In the genomic region with DNA sequence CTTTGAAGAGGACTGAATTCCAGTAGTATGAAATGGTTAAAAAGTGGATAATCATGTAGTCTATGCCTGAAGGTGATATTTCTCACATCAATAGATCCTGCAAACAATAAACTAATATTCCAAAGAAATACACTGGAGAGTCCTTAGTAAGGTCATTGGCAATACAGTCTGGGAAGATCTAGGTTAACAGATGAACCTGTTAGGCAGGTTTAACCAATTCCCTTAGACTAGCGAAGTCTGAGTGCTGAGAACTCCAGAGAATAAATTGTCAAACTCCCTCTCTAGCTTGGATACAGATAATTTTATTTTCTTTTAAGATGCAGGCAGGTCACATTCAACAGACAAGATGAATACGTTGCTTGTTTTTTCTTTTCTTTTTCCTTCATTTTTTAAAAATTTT, we compare ENCODE assay signal across 23 cellular contexts. TPM values are rescaled to one million over a fixed set of nuclear protein-coding genes. Genes with fewer than 3 reads are reported as not detected.
DNase-seq lines count a peak whose midpoint lies in the region; ATAC-seq and TF ChIP-seq lines count a peak whose summit lies in the region.
"Had no signal": no experiment of that assay in that cellular context is flagged by ENCODE, and none has a peak within 500 bp of the region (broad histone marks: within the 10 kb centered on the region; RNA-seq: fewer than 3 reads in every experiment).

No MANE protein-coding gene starts in this region.

- POLR2A ChIA-PET in RWPE1 (lab: Yijun Ruan, JAX; ENCODE audit: low non-redundant PET), result no interaction called here

- H3K4me3 ChIP-seq in right atrium auricular region, result no peak overlapping the region
- peak overlapping the region; percentile 69 for H3K4me3 ChIP-seq in lower lobe of right lung
- no peak overlapping the region for H3K4me3 ChIP-seq in BE2C (ENCODE audit: low read depth, low read length)
- H3K4me3 ChIP-seq: SK-N-MC had no signal

- CTCF ChIA-PET in RWPE1 (lab: Yijun Ruan, JAX), result interaction anchor here (0.6 to 0.7 kb wide), 2 partner anchors 329 to 445 kb away, joined by 4 to 5 read pairs; no protein-coding TSS in a partner anchor

- H3K27me3 ChIP-seq in right atrium auricular region (no peaks in the 10 kb centered on the region), lower lobe of right lung (ENCODE audit: low read depth) (no peaks in the 10 kb centered on the region), BE2C (no peaks in the 10 kb centered on the region)
- H3K27me3 ChIP-seq: adrenal gland, tibial nerve had no signal

- peaks cover 0 to 41% of the 10 kb centered on the region in 2 donors for H3K4me1 ChIP-seq in right atrium auricular region
- peaks cover 32% of the 10 kb centered on the region for H3K4me1 ChIP-seq in lower lobe of right lung
- H3K4me1 ChIP-seq in BE2C, result no peaks in the 10 kb centered on the region

- H3K36me3 ChIP-seq in right atrium auricular region (no peaks in the 10 kb centered on the region), lower lobe of right lung (no peaks in the 10 kb centered on the region), BE2C (no peaks in the 10 kb centered on the region)
- H3K36me3 ChIP-seq: adrenal gland had no signal

- intact Hi-C loops in Right ventricle myocardium inferior (cut with DNase I), result loop anchor here (5.0 kb wide), 1 partner anchor 106 kb away; the partner anchor contains the start of gene H6PD
- intact Hi-C loops in lower lobe of right lung (cut with DNase I), result no loop called here

- H3K27ac ChIP-seq in right atrium auricular region (peak overlapping the region; percentile 89 to 91), RWPE1 (no peak overlapping the region), lower lobe of right lung (no peak overlapping the region)
- H3K27ac ChIP-seq: SK-N-MC had no signal

- DNase-seq in right atrium auricular region (ENCODE audit: low spot score), result no peak
- no peak for DNase-seq in Right ventricle myocardium inferior (ENCODE audit: missing footprints)
- DNase-seq in RWPE1 (ENCODE audit: low spot score), result peak; percentile 36
- no peak for DNase-seq in lower lobe of right lung
- DNase-seq in amygdala (lab: John Stamatoyannopoulos, UW), result no peak
- no peak for DNase-seq in GOT3 (lab: John Stamatoyannopoulos, UW)
- no peak for DNase-seq in BE2C
- DNase-seq: activated CD8-positive, alpha-beta memory T cell treated with anti-CD3 and anti-CD28 coated beads, Interleukin-2, amount 10 ng/mL, durations not matched to agents 7 days and 5 days; adrenal gland; CD8-positive, alpha-beta memory T cell; cerebellar nuclear complex; effector memory CD4-positive, alpha-beta T cell; left cardiac atrium; NCI-H2029; NCI-H526 treated with DMSO at 0.1 percent for 48 hours; OCI-M1; stimulated activated CD4-positive, alpha-beta T cell treated with anti-CD3 and anti-CD28 coated beads, Interleukin-15, amount 100 ng/mL, for 24 hours; stimulated activated naive B cell treated with anti-CD40 and anti-IgM and Interleukin-4, amounts not matched to agents 10 μg/mL and 1 μg/mL and 100 μg/mL, for 72 hours; T-helper 9 cell had no signal

- H3K9me3 ChIP-seq in right atrium auricular region, result no peaks in the 10 kb centered on the region
- H3K9me3 ChIP-seq in lower lobe of right lung, result no peaks in the 10 kb centered on the region
- no peaks in the 10 kb centered on the region for H3K9me3 ChIP-seq in BE2C
- H3K9me3 ChIP-seq: adrenal gland, tibial nerve had no signal

- no peak for TF ChIP-seq CTCF in right atrium auricular region (IDR thresholded peaks at IDR 0.05)
- no peak for TF ChIP-seq CTCF in RWPE1 (conservative IDR thresholded peaks at IDR 0.05; ENCODE audit: low read depth)
- TF ChIP-seq CTCF in lower lobe of right lung (IDR thresholded peaks at IDR 0.05), result no peak
- TF ChIP-seq CTCF in BE2C (IDR thresholded peaks at IDR 0.05; ENCODE audit: low read depth, low read length), result no peak

- ATAC-seq in Right ventricle myocardium inferior (no peak), lower lobe of right lung (no peak), HG02870 (IDR thresholded peaks at IDR 0.05; ENCODE audit: unreplicated experiment) (no peak)
- ATAC-seq: activated CD8-positive, alpha-beta memory T cell treated with anti-CD3 and anti-CD28 coated beads, Interleukin-2, amount 10 ng/mL, durations not matched to agents 7 days and 5 days; left cardiac atrium; stimulated activated naive B cell treated with anti-CD40 and anti-IgM and Interleukin-4, amounts not matched to agents 10 μg/mL and 1 μg/mL and 100 μg/mL, for 72 hours had no signal

RNA-seq across cellular contexts. Expression of gene GPR157, which starts 2.4 kb away (rescaled TPM):
- total RNA-seq in right atrium auricular region, result 10 to 100 TPM; 10.3 to 13.0 TPM
- 49.0 TPM for total RNA-seq in Right ventricle myocardium inferior
- total RNA-seq in lower lobe of right lung, result 14.2 TPM
- not detected for polyA plus RNA-seq in BE2C (2012; ENCODE audit: insufficient read depth, insufficient read length, low read depth)

RNA-seq across cellular contexts. Expression of gene SLC2A5, which starts 57.1 kb away (rescaled TPM):
- under 1 TPM; 0.26 to 0.94 TPM for total RNA-seq in right atrium auricular region
- 3.6 TPM for total RNA-seq in Right ventricle myocardium inferior
- total RNA-seq in lower lobe of right lung, result 1.7 TPM
- polyA plus RNA-seq in BE2C (2012; ENCODE audit: insufficient read depth, insufficient read length, low read depth), result not detected
- total RNA-seq: activated CD8-positive, alpha-beta memory T cell treated with anti-CD3 and anti-CD28 coated beads, Interleukin-2, amount 10 ng/mL, durations not matched to agents 7 days and 5 days; CD8-positive, alpha-beta memory T cell; Daoy had no signal
- polyA plus RNA-seq: CD8-positive, alpha-beta memory T cell had no signal

Comparison
In these comparisons a context has a peak if more than half of its experiments do, and no peak if none do; other contexts are left out.
1. H3K27ac ChIP-seq: peak in right atrium auricular region (2 of 2); none in RWPE1 (single experiment) and lower lobe of right lung (single experiment).